In genomic region chr3:4643904-4644547, GRCh38 we compare ENCODE assay signal across 1 cellular context.
A peak's percentile ranks its signal among the peaks of the same experiment; 100 is the strongest.
TF ChIP-seq lines count a peak whose summit lies in the region.

No MANE protein-coding gene starts in this region.

TF ChIP-seq in K562, 482 proteins besides CTCF, POLR2A, EP300 and RAD21 (continued from another document and continues in another):
- TF ChIP-seq, protein P1, sequence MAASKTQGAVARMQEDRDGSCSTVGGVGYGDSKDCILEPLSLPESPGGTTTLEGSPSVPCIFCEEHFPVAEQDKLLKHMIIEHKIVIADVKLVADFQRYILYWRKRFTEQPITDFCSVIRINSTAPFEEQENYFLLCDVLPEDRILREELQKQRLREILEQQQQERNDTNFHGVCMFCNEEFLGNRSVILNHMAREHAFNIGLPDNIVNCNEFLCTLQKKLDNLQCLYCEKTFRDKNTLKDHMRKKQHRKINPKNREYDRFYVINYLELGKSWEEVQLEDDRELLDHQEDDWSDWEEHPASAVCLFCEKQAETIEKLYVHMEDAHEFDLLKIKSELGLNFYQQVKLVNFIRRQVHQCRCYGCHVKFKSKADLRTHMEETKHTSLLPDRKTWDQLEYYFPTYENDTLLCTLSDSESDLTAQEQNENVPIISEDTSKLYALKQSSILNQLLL (CRISPR knock-in tag; IDR thresholded peaks at IDR 0.05; ENCODE audit: borderline replicate concordance): no peak
- TF ChIP-seq YY1 (IDR thresholded peaks at IDR 0.05; ENCODE audit: borderline replicate concordance in 1 of 3, control insufficient read depth in 1 of 3, extremely low read depth in 1 of 3, insufficient read depth in 3 of 3, insufficient read length in 1 of 3, insufficient replicate concordance in 2 of 3, low read depth in 1 of 3, low read length in 2 of 3) (peak in 2 of 3 experiments; percentile 55 to 83), ZNF444 (CRISPR knock-in tag; IDR thresholded peaks at IDR 0.05) (no peak), SMC3 (conservative IDR thresholded peaks at IDR 0.05; ENCODE audit: insufficient read depth, low read depth, low read length) (no peak), FOXM1 (IDR thresholded peaks at IDR 0.05; ENCODE audit: low read depth) (peak; percentile 92), FOXM1 (CRISPR knock-in tag; IDR thresholded peaks at IDR 0.05; ENCODE audit: low read depth) (no peak), HDGF (IDR thresholded peaks at IDR 0.05) (peak; percentile 82; the same call in 1 of the 2 replicates), MLLT1 (IDR thresholded peaks at IDR 0.05) (peak in 1 of 2 experiments; percentile 72; a peak in 1 of 4 replicates), PML (IDR thresholded peaks at IDR 0.05; ENCODE audit: low read length) (peak; percentile 99), BCOR (IDR thresholded peaks at IDR 0.05) (peak; percentile 90), FOXJ2 (tag; IDR thresholded peaks at IDR 0.05) (no peak), FOXA1 (IDR thresholded peaks at IDR 0.05; ENCODE audit: borderline replicate concordance) (no peak), MYNN (IDR thresholded peaks at IDR 0.05) (peak; percentile 78), MYNN (CRISPR knock-in tag; IDR thresholded peaks at IDR 0.05) (no peak), NCOA2 (IDR thresholded peaks at IDR 0.05; ENCODE audit: partially characterized antibody in 2 of 2) (peak in 1 of 2 experiments; percentile 73), NR2C1 (IDR thresholded peaks at IDR 0.05) (peak; percentile 81), NR2C1 (tag; IDR thresholded peaks at IDR 0.05) (peak; percentile 74), SOX6 (IDR thresholded peaks at IDR 0.05) (peak; percentile 95), ZNF165 (CRISPR knock-in tag; IDR thresholded peaks at IDR 0.05; ENCODE audit: borderline replicate concordance) (no peak), ILK (tag; IDR thresholded peaks at IDR 0.05; ENCODE audit: borderline replicate concordance, low read depth) (no peak), TBL1XR1 (IDR thresholded peaks at IDR 0.05; ENCODE audit: low read length in 2 of 2) (peak; percentile 80), ZNF644 (tag; IDR thresholded peaks at IDR 0.05; ENCODE audit: low read depth) (0 out of 2 replicates have a peak, but pooled peaks have one; percentile 70), LCOR (CRISPR knock-in tag; IDR thresholded peaks at IDR 0.05) (peak; percentile 94), CREB1 (IDR thresholded peaks at IDR 0.05) (peak; percentile 89), CREB1 (CRISPR knock-in tag; IDR thresholded peaks at IDR 0.05) (peak; percentile 72; the same call in 1 of the 2 replicates), CREB3L1 (IDR thresholded peaks at IDR 0.05; ENCODE audit: borderline replicate concordance, low read depth) (peak; percentile 83; the same call in 1 of the 2 replicates), HLTF (IDR thresholded peaks at IDR 0.05) (peak; percentile 56; the same call in 1 of the 2 replicates), SP1 (CRISPR knock-in tag; IDR thresholded peaks at IDR 0.05) (peak; percentile 82), NFYB (IDR thresholded peaks at IDR 0.05; ENCODE audit: extremely low read depth, insufficient read length) (no peak), STAG1 (CRISPR knock-in tag; IDR thresholded peaks at IDR 0.05; ENCODE audit: borderline replicate concordance) (no peak), CBX3 (IDR thresholded peaks at IDR 0.05; ENCODE audit: borderline replicate concordance in 1 of 2, low read length in 2 of 2) (peak in 1 of 2 experiments; percentile 90; a peak in 1 of 3 replicates), MCM2 (IDR thresholded peaks at IDR 0.05; ENCODE audit: low read depth) (no peak), FUS (optimal IDR thresholded peaks at IDR 0.05; ENCODE audit: low read depth, low read length) (no peak), CTBP1 (IDR thresholded peaks at IDR 0.05; ENCODE audit: borderline replicate concordance) (peak; percentile 99), POLR2H (tag; IDR thresholded peaks at IDR 0.05; ENCODE audit: low read depth) (no peak), POU5F1 (IDR thresholded peaks at IDR 0.05; ENCODE audit: borderline replicate concordance, low read depth, low read length, partially characterized antibody) (no peak), EGR1 (conservative IDR thresholded peaks at IDR 0.05) (peak; percentile 83), GATAD2B (IDR thresholded peaks at IDR 0.05; ENCODE audit: borderline replicate concordance) (peak; percentile 80; the same call in 1 of the 2 replicates), ZNF316 (IDR thresholded peaks at IDR 0.05) (peak; percentile 19; the same call in 1 of the 2 replicates), SMARCE1 (IDR thresholded peaks at IDR 0.05) (peak; percentile 93), MTA3 (IDR thresholded peaks at IDR 0.05; ENCODE audit: borderline replicate concordance) (peak; percentile 75; the same call in 1 of the 2 replicates), SNAPC5 (CRISPR knock-in tag; IDR thresholded peaks at IDR 0.05) (no peak), PHF20 (IDR thresholded peaks at IDR 0.05; ENCODE audit: partially characterized antibody) (peak; percentile 43), ZNF24 (IDR thresholded peaks at IDR 0.05) (0 out of 2 replicates have a peak, but pooled peaks have one; percentile 64), ZBED1 (IDR thresholded peaks at IDR 0.05) (0 out of 2 replicates have a peak, but pooled peaks have one; percentile 34), FOXJ3 (CRISPR knock-in tag; IDR thresholded peaks at IDR 0.05) (no peak), ZNF551 (CRISPR knock-in tag; IDR thresholded peaks at IDR 0.05) (no peak), TCF3 (CRISPR knock-in tag; IDR thresholded peaks at IDR 0.05) (peak; percentile 100), HMG20A (CRISPR knock-in tag; conservative IDR thresholded peaks at IDR 0.05) (no peak), ZNF212 (CRISPR knock-in tag; IDR thresholded peaks at IDR 0.05) (no peak)
- TF ChIP-seq, protein P2, sequence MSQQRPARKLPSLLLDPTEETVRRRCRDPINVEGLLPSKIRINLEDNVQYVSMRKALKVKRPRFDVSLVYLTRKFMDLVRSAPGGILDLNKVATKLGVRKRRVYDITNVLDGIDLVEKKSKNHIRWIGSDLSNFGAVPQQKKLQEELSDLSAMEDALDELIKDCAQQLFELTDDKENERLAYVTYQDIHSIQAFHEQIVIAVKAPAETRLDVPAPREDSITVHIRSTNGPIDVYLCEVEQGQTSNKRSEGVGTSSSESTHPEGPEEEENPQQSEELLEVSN (IDR thresholded peaks at IDR 0.05; ENCODE audit: borderline replicate concordance in 1 of 2, extremely low read depth in 1 of 2, insufficient read depth in 1 of 2, insufficient read length in 1 of 2, low read depth in 1 of 2, low read length in 1 of 2, poor library complexity in 1 of 2, severe bottlenecking in 1 of 2): peak in 1 of 2 experiments; percentile 8
- TF ChIP-seq, protein P3, sequence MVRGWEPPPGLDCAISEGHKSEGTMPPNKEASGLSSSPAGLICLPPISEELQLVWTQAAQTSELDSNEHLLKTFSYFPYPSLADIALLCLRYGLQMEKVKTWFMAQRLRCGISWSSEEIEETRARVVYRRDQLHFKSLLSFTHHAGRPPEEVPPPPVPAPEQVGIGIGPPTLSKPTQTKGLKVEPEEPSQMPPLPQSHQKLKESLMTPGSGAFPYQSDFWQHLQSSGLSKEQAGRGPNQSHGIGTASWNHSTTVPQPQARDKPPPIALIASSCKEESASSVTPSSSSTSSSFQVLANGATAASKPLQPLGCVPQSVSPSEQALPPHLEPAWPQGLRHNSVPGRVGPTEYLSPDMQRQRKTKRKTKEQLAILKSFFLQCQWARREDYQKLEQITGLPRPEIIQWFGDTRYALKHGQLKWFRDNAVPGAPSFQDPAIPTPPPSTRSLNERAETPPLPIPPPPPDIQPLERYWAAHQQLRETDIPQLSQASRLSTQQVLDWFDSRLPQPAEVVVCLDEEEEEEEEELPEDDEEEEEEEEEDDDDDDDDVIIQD (CRISPR knock-in tag; IDR thresholded peaks at IDR 0.05): no peak
- TF ChIP-seq, protein P4, sequence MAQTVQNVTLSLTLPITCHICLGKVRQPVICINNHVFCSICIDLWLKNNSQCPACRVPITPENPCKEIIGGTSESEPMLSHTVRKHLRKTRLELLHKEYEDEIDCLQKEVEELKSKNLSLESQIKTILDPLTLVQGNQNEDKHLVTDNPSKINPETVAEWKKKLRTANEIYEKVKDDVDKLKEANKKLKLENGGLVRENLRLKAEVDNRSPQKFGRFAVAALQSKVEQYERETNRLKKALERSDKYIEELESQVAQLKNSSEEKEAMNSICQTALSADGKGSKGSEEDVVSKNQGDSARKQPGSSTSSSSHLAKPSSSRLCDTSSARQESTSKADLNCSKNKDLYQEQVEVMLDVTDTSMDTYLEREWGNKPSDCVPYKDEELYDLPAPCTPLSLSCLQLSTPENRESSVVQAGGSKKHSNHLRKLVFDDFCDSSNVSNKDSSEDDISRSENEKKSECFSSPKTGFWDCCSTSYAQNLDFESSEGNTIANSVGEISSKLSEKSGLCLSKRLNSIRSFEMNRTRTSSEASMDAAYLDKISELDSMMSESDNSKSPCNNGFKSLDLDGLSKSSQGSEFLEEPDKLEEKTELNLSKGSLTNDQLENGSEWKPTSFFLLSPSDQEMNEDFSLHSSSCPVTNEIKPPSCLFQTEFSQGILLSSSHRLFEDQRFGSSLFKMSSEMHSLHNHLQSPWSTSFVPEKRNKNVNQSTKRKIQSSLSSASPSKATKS (CRISPR knock-in tag; IDR thresholded peaks at IDR 0.05): no peak
- TF ChIP-seq, protein P5, sequence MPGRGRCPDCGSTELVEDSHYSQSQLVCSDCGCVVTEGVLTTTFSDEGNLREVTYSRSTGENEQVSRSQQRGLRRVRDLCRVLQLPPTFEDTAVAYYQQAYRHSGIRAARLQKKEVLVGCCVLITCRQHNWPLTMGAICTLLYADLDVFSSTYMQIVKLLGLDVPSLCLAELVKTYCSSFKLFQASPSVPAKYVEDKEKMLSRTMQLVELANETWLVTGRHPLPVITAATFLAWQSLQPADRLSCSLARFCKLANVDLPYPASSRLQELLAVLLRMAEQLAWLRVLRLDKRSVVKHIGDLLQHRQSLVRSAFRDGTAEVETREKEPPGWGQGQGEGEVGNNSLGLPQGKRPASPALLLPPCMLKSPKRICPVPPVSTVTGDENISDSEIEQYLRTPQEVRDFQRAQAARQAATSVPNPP (IDR thresholded peaks at IDR 0.05; ENCODE audit: borderline replicate concordance, insufficient read depth, insufficient read length): no peak
- TF ChIP-seq, protein P6, sequence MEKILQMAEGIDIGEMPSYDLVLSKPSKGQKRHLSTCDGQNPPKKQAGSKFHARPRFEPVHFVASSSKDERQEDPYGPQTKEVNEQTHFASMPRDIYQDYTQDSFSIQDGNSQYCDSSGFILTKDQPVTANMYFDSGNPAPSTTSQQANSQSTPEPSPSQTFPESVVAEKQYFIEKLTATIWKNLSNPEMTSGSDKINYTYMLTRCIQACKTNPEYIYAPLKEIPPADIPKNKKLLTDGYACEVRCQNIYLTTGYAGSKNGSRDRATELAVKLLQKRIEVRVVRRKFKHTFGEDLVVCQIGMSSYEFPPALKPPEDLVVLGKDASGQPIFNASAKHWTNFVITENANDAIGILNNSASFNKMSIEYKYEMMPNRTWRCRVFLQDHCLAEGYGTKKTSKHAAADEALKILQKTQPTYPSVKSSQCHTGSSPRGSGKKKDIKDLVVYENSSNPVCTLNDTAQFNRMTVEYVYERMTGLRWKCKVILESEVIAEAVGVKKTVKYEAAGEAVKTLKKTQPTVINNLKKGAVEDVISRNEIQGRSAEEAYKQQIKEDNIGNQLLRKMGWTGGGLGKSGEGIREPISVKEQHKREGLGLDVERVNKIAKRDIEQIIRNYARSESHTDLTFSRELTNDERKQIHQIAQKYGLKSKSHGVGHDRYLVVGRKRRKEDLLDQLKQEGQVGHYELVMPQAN (IDR thresholded peaks at IDR 0.05; ENCODE audit: borderline replicate concordance): peak; percentile 41; the same call in 1 of the 2 replicates
- TF ChIP-seq, protein P7, sequence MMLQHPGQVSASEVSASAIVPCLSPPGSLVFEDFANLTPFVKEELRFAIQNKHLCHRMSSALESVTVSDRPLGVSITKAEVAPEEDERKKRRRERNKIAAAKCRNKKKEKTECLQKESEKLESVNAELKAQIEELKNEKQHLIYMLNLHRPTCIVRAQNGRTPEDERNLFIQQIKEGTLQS (IDR thresholded peaks at IDR 0.05): peak; percentile 59
- TF ChIP-seq, protein P7 (CRISPR knock-in tag; conservative IDR thresholded peaks at IDR 0.05): peak; percentile 95
- TF ChIP-seq, protein P8, sequence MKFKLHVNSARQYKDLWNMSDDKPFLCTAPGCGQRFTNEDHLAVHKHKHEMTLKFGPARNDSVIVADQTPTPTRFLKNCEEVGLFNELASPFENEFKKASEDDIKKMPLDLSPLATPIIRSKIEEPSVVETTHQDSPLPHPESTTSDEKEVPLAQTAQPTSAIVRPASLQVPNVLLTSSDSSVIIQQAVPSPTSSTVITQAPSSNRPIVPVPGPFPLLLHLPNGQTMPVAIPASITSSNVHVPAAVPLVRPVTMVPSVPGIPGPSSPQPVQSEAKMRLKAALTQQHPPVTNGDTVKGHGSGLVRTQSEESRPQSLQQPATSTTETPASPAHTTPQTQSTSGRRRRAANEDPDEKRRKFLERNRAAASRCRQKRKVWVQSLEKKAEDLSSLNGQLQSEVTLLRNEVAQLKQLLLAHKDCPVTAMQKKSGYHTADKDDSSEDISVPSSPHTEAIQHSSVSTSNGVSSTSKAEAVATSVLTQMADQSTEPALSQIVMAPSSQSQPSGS (CRISPR knock-in tag; IDR thresholded peaks at IDR 0.05): no peak
